In the genomic region with DNA sequence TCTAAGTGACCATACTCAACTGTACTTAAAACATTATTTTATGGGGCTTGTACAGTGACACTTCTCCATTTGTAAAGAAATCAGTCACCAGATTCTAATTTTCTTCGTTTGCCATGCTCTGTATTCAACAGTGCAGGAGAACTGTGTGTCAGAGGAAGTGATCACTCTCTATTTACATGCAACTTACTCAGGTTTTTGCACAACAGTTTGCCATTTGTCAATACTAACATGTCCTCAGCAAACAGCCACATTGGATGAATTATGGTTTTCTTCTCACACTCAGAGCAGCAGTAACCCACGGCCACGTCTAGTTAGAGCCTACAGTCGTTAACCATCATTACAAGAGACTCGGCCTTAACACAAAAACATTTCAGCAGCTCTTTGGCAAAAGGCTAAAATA, we compare ENCODE assay signal across 23 cellular contexts.
DNase-seq lines count a peak whose midpoint lies in the region; ATAC-seq and TF ChIP-seq lines count a peak whose summit lies in the region.
"Had no signal": no experiment of that assay in that cellular context is flagged by ENCODE, and none has a peak within 500 bp of the region (broad histone marks: within the 10 kb centered on the region; RNA-seq: fewer than 3 reads in every experiment).

No MANE protein-coding gene starts in this region.

- DNase-seq in CD8-positive, alpha-beta memory T cell = no peak
- DNase-seq in HL-60 (ENCODE audit: low read depth in 1 of 2, low spot score in 1 of 2) (peak in 1 of 2 experiments; percentile 64), PC-3 (peak; percentile 18), epithelial cell of esophagus (ENCODE audit: low read depth) (peak; percentile 39), cerebellar nuclear complex (lab: John Stamatoyannopoulos, UW) (no peak), GOT3 (lab: John Stamatoyannopoulos, UW) (no peak), foreskin fibroblast (no peak)
- DNase-seq: activated CD4-positive, CD25-positive, alpha-beta regulatory T cell treated with anti-CD3 and anti-CD28 coated beads, Interleukin-2, amount 50 U/mL, for 72 hours; activated naive CD4-positive, alpha-beta T cell treated with anti-CD3 and anti-CD28 coated beads for 36 hours; glutamatergic neuron; HCEC 1CT; NCI-H1092 treated with DMSO at 0.1 percent for 48 hours; NCI-H526; stimulated activated CD4-positive, alpha-beta T cell treated with anti-CD3 and anti-CD28 coated beads, Interleukin-2, amount 100 ng/mL, for 48 hours; stomach; T1000 had no signal

- H3K9ac ChIP-seq in PC-3 (ENCODE audit: low read length) = no peak overlapping the region

- H3K79me2 ChIP-seq in PC-3 (ENCODE audit: low read length) = no peaks in the 10 kb centered on the region

- H2AFZ ChIP-seq in PC-3 (ENCODE audit: low read length) = no peak overlapping the region

- POLR2A ChIA-PET in CD8-positive, alpha-beta memory T cell (lab: Charles Lee) = interaction anchor here (0.9 kb wide), 1 partner anchor 69 kb away, joined by 3 read pairs; no protein-coding TSS in a partner anchor
- POLR2A ChIA-PET in PC-3 (lab: Charles Lee; ENCODE audit: unreplicated experiment) = no interaction called here

- no peaks in the 10 kb centered on the region for H3K9me2 ChIP-seq in PC-3 (replicated peaks; ENCODE audit: low read length)

- no peaks in the 10 kb centered on the region for H3K36me3 ChIP-seq in CD8-positive, alpha-beta memory T cell (ENCODE audit: insufficient read depth, low read length)
- no peaks in the 10 kb centered on the region for H3K36me3 ChIP-seq in PC-3 (ENCODE audit: low read depth, low read length)
- H3K36me3 ChIP-seq: ascending aorta, prostate gland, stomach had no signal

- H3K36me3 Mint-ChIP-seq in CD8-positive, alpha-beta memory T cell = peaks cover 0 to 5% (median 0%) of the 10 kb centered on the region in 3 donors
- no peaks in the 10 kb centered on the region for H3K36me3 Mint-ChIP-seq in stimulated activated memory B cell treated with anti-CD40 and anti-IgM and Interleukin-4, amounts not matched to agents 10 μg/mL and 1 μg/mL and 100 μg/mL, for 72 hours
- H3K36me3 Mint-ChIP-seq: type B pancreatic cell had no signal

- H3K4me1 Mint-ChIP-seq in CD8-positive, alpha-beta memory T cell = peaks cover 79 to 87% (median 86%) of the 10 kb centered on the region in 3 donors
- peaks cover 50% of the 10 kb centered on the region for H3K4me1 Mint-ChIP-seq in stimulated activated memory B cell treated with anti-CD40 and anti-IgM and Interleukin-4, amounts not matched to agents 10 μg/mL and 1 μg/mL and 100 μg/mL, for 72 hours
- H3K4me1 Mint-ChIP-seq: neural crest cell had no signal

- H3F3A ChIP-seq in PC-3 (ENCODE audit: low read length, unreplicated experiment) = no peaks in the 10 kb centered on the region

- H3K27me3 Mint-ChIP-seq in CD8-positive, alpha-beta memory T cell = no peaks in the 10 kb centered on the region
- H3K27me3 Mint-ChIP-seq in stimulated activated memory B cell treated with anti-CD40 and anti-IgM and Interleukin-4, amounts not matched to agents 10 μg/mL and 1 μg/mL and 100 μg/mL, for 72 hours = no peaks in the 10 kb centered on the region

- no peaks in the 10 kb centered on the region for H3K9me3 Mint-ChIP-seq in CD8-positive, alpha-beta memory T cell
- no peaks in the 10 kb centered on the region for H3K9me3 Mint-ChIP-seq in stimulated activated memory B cell treated with anti-CD40 and anti-IgM and Interleukin-4, amounts not matched to agents 10 μg/mL and 1 μg/mL and 100 μg/mL, for 72 hours
- H3K9me3 Mint-ChIP-seq: activated naive CD4-positive, alpha-beta T cell treated with anti-CD3 and anti-CD28 coated beads for 36 hours; neural crest cell; type B pancreatic cell had no signal

- peak overlapping the region; percentile 26 to 84 (median 62) for H3K27ac Mint-ChIP-seq in CD8-positive, alpha-beta memory T cell
- no peak overlapping the region for H3K27ac Mint-ChIP-seq in stimulated activated memory B cell treated with anti-CD40 and anti-IgM and Interleukin-4, amounts not matched to agents 10 μg/mL and 1 μg/mL and 100 μg/mL, for 72 hours
- H3K27ac Mint-ChIP-seq: activated naive CD4-positive, alpha-beta T cell treated with anti-CD3 and anti-CD28 coated beads for 36 hours; type B pancreatic cell had no signal

- H3K27ac ChIP-seq in CD8-positive, alpha-beta memory T cell (ENCODE audit: low read depth, low read length) = no peak overlapping the region
- peak overlapping the region; percentile 40 for H3K27ac ChIP-seq in HL-60 (replicated peaks)
- H3K27ac ChIP-seq in PC-3 (ENCODE audit: low read length) = no peak overlapping the region
- H3K27ac ChIP-seq: ascending aorta, prostate gland, skin epidermis, stomach had no signal

- H3K4me1 ChIP-seq in CD8-positive, alpha-beta memory T cell (ENCODE audit: insufficient read depth, low read length) = peaks cover 54% of the 10 kb centered on the region
- no peaks in the 10 kb centered on the region for H3K4me1 ChIP-seq in PC-3 (ENCODE audit: insufficient read depth, low read length)
- H3K4me1 ChIP-seq: ascending aorta, prostate gland had no signal

- H3K4me3 ChIP-seq in CD8-positive, alpha-beta memory T cell (ENCODE audit: low read length) = no peak overlapping the region
- no peak overlapping the region for H3K4me3 ChIP-seq in HL-60 (replicated peaks; ENCODE audit: insufficient read depth, low read length)
- no peak overlapping the region for H3K4me3 ChIP-seq in PC-3 (ENCODE audit: low read length)
- no peak overlapping the region for H3K4me3 ChIP-seq in epithelial cell of esophagus (ENCODE audit: low read length)
- H3K4me3 ChIP-seq in foreskin fibroblast (ENCODE audit: low read depth in 1 of 2, low read length in 2 of 2) = no peak overlapping the region
- H3K4me3 ChIP-seq: ascending aorta, K562, prostate gland, skin epidermis, stomach had no signal

- no peaks in the 10 kb centered on the region for H3K9me3 ChIP-seq in CD8-positive, alpha-beta memory T cell (ENCODE audit: low read length)
- H3K9me3 ChIP-seq in PC-3 (ENCODE audit: low read length) = no peaks in the 10 kb centered on the region
- H3K9me3 ChIP-seq: ascending aorta, prostate gland, stomach had no signal

- no peaks in the 10 kb centered on the region for H3K27me3 ChIP-seq in CD8-positive, alpha-beta memory T cell (ENCODE audit: insufficient read depth, low read length, poor library complexity, severe bottlenecking)
- no peaks in the 10 kb centered on the region for H3K27me3 ChIP-seq in HL-60 (ENCODE audit: insufficient read depth, poor library complexity, severe bottlenecking)
- H3K27me3 ChIP-seq in PC-3 (ENCODE audit: low read length) = peaks cover 26% of the 10 kb centered on the region
- H3K27me3 ChIP-seq: ascending aorta, stomach had no signal

- intact Hi-C loops in PC-3 (cut with micrococcal nuclease) = no loop called here

- H3K4me3 Mint-ChIP-seq in CD8-positive, alpha-beta memory T cell = peak overlapping the region in 3 of 7 donors; percentile 17 to 35 (median 33)
- H3K4me3 Mint-ChIP-seq in stimulated activated memory B cell treated with anti-CD40 and anti-IgM and Interleukin-4, amounts not matched to agents 10 μg/mL and 1 μg/mL and 100 μg/mL, for 72 hours = no peak overlapping the region
- H3K4me3 Mint-ChIP-seq: activated naive CD4-positive, alpha-beta T cell treated with anti-CD3 and anti-CD28 coated beads for 36 hours; neural crest cell; type B pancreatic cell had no signal

- no peak for ATAC-seq in PC-3
- ATAC-seq in stimulated activated memory B cell treated with anti-CD40 and anti-IgM and Interleukin-4, amounts not matched to agents 10 μg/mL and 1 μg/mL and 100 μg/mL, for 72 hours = no peak
- ATAC-seq: K562 had no signal

- no TSS peak for BruUV-seq in PC-3 (replicated peaks; lab: Mats Ljungman, UMichigan)

- CTCF ChIA-PET in CD8-positive, alpha-beta memory T cell (lab: Charles Lee) = interaction anchor here (1.2 kb wide), 1 partner anchor 68 kb away, joined by 3 read pairs; no protein-coding TSS in a partner anchor
- CTCF ChIA-PET in PC-3 (lab: Charles Lee) = no interaction called here

- no peaks in the 10 kb centered on the region for H4K20me1 ChIP-seq in PC-3 (ENCODE audit: low read length)

- TF ChIP-seq CTCF in HL-60 (IDR thresholded peaks at IDR 0.05; ENCODE audit: insufficient read depth, low read length) (no peak), PC-3 (conservative IDR thresholded peaks at IDR 0.05; ENCODE audit: low read depth, low read length) (no peak), epithelial cell of esophagus (IDR thresholded peaks at IDR 0.05; ENCODE audit: insufficient read depth, low read depth, low read length, missing control alignments) (no peak), foreskin fibroblast (IDR thresholded peaks at IDR 0.05; ENCODE audit: low read depth, low read length) (no peak)

- no peak overlapping the region for H3K4me2 ChIP-seq in PC-3 (ENCODE audit: low read length)

Comparison
In these comparisons a context has a peak if more than half of its experiments do, and no peak if none do; other contexts are left out.
1. DNase-seq: peak in PC-3 (single experiment) and epithelial cell of esophagus (single experiment); none in CD8-positive, alpha-beta memory T cell (0 of 5), cerebellar nuclear complex (0 of 2), GOT3 (single experiment) and foreskin fibroblast (0 of 2).